ENCODE assay signal across 11 cellular contexts in genomic region chr9:22050924-22051323, GRCh38. TPM values are rescaled to one million over a fixed set of nuclear protein-coding genes. Genes with fewer than 3 reads are reported as not detected.
A peak's percentile ranks its signal among the peaks of the same experiment; 100 is the strongest.
DNase-seq lines count a peak whose midpoint lies in the region; ATAC-seq and TF ChIP-seq lines count a peak whose summit lies in the region.
"Had no signal": no experiment of that assay in that cellular context is flagged by ENCODE, and none has a peak within 500 bp of the region (broad histone marks: within the 10 kb centered on the region; RNA-seq: fewer than 3 reads in every experiment).

No MANE protein-coding gene starts in this region.

- H3F3A ChIP-seq in SK-N-SH (replicated peaks; ENCODE audit: insufficient read depth) = peaks cover 30% of the 10 kb centered on the region

- peak overlapping the region; percentile 34; the same call in 1 of the 2 replicates for H2AFZ ChIP-seq in SK-N-SH (ENCODE audit: low read depth)

- H3K4me1 Mint-ChIP-seq in T-helper 17 cell = peaks cover 45% of the 10 kb centered on the region
- peaks cover 16% of the 10 kb centered on the region for H3K4me1 Mint-ChIP-seq in stimulated activated memory B cell treated with anti-CD40 and anti-IgM and Interleukin-4, amounts not matched to agents 10 μg/mL and 1 μg/mL and 100 μg/mL, for 72 hours

- H3K36me3 ChIP-seq in SK-N-SH (replicated peaks in 1 of 2; ENCODE audit: control insufficient read depth in 1 of 2, insufficient read depth in 2 of 2, low read length in 1 of 2) (no peaks in the 10 kb centered on the region), left lung (no peaks in the 10 kb centered on the region)
- H3K36me3 ChIP-seq: brain microvascular endothelial cell, thyroid gland had no signal

- H3K27ac Mint-ChIP-seq in T-helper 17 cell = peak overlapping the region; percentile 54
- H3K27ac Mint-ChIP-seq in stimulated activated memory B cell treated with anti-CD40 and anti-IgM and Interleukin-4, amounts not matched to agents 10 μg/mL and 1 μg/mL and 100 μg/mL, for 72 hours = peak overlapping the region; percentile 20

- no peaks in the 10 kb centered on the region for H3K79me2 ChIP-seq in SK-N-SH (ENCODE audit: insufficient read depth)

- no peaks in the 10 kb centered on the region for H3K36me3 Mint-ChIP-seq in T-helper 17 cell (ENCODE audit: low read depth)
- H3K36me3 Mint-ChIP-seq in stimulated activated memory B cell treated with anti-CD40 and anti-IgM and Interleukin-4, amounts not matched to agents 10 μg/mL and 1 μg/mL and 100 μg/mL, for 72 hours = peaks cover 6% of the 10 kb centered on the region

- H3K4me3 ChIP-seq in SK-N-SH (ENCODE audit: low read depth in 2 of 2, low read length in 1 of 2) (no peak overlapping the region), left lung (no peak overlapping the region)
- H3K4me3 ChIP-seq: thyroid gland had no signal

- H3K27me3 Mint-ChIP-seq in T-helper 17 cell = no peaks in the 10 kb centered on the region
- H3K27me3 Mint-ChIP-seq in stimulated activated memory B cell treated with anti-CD40 and anti-IgM and Interleukin-4, amounts not matched to agents 10 μg/mL and 1 μg/mL and 100 μg/mL, for 72 hours = no peaks in the 10 kb centered on the region

- ATAC-seq in SK-N-SH treated with all-trans-retinoic acid at 6 μM for 48 hours = no peak
- peak; percentile 82 for ATAC-seq in HG03103 (IDR thresholded peaks at IDR 0.05; ENCODE audit: low read depth, unreplicated experiment)
- ATAC-seq in T-helper 17 cell = no peak
- ATAC-seq in stimulated activated memory B cell treated with anti-CD40 and anti-IgM and Interleukin-4, amounts not matched to agents 10 μg/mL and 1 μg/mL and 100 μg/mL, for 72 hours = peak; percentile 53
- ATAC-seq in left lung = no peak
- ATAC-seq in HG02970 (IDR thresholded peaks at IDR 0.05; ENCODE audit: low FRiP score, unreplicated experiment) = no peak

- no peak overlapping the region for H3K9ac ChIP-seq in SK-N-SH

- H3K9me2 ChIP-seq in SK-N-SH = no peaks in the 10 kb centered on the region

- POLR2A ChIA-PET in SK-N-SH (lab: Yijun Ruan, JAX) = no interaction called here

- TF ChIP-seq EP300 in SK-N-SH (IDR thresholded peaks at IDR 0.05; ENCODE audit: borderline replicate concordance in 1 of 2, low read depth in 1 of 2, low read length in 1 of 2) = no peak

- 59% methylated on average over 4 of the region's 4 CpGs for WGBS in SK-N-SH (ENCODE audit: low lambda C conversion rate)

- H3K27me3 ChIP-seq in SK-N-SH (ENCODE audit: insufficient read depth) (no peaks in the 10 kb centered on the region), left lung (no peaks in the 10 kb centered on the region)
- H3K27me3 ChIP-seq: brain microvascular endothelial cell, thyroid gland had no signal

- H3K9me3 ChIP-seq in SK-N-SH = no peaks in the 10 kb centered on the region
- no peaks in the 10 kb centered on the region for H3K9me3 ChIP-seq in T-helper 17 cell (ENCODE audit: control insufficient read depth, low read length, poor library complexity, severe bottlenecking)
- no peaks in the 10 kb centered on the region for H3K9me3 ChIP-seq in left lung
- H3K9me3 ChIP-seq: thyroid gland had no signal

- no peak overlapping the region for H3K4me2 ChIP-seq in SK-N-SH

- H4K20me1 ChIP-seq in SK-N-SH (ENCODE audit: insufficient read depth) = no peaks in the 10 kb centered on the region

- no peak for TF ChIP-seq RAD21 in SK-N-SH (IDR thresholded peaks at IDR 0.05; ENCODE audit: low read length)

- intact Hi-C loops in left lung (cut with DNase I) = no loop called here

- no peak for TF ChIP-seq CTCF in SK-N-SH (IDR thresholded peaks at IDR 0.05)
- no peak for TF ChIP-seq CTCF in left lung (IDR thresholded peaks at IDR 0.05)

- CTCF ChIA-PET in SK-N-SH (lab: Yijun Ruan, JAX) = interaction anchor here (1.1 to 6.2 kb wide), 3 partner anchors 13 to 238 kb away, joined by 4 to 23 read pairs (median 15); no protein-coding TSS in a partner anchor

- H3K4me1 ChIP-seq in SK-N-SH (ENCODE audit: control insufficient read depth in 1 of 2, insufficient read depth in 2 of 2, low read depth in 1 of 2, low read length in 1 of 2) = 0 out of 4 replicates have a peak, but pooled peaks cover 0 to 6% of the 10 kb centered on the region in 2 experiments
- H3K4me1 ChIP-seq in left lung = no peaks in the 10 kb centered on the region
- H3K4me1 ChIP-seq: thyroid gland had no signal

- DNase-seq in SK-N-SH (no peak), T-helper 17 cell (no peak), DMS79 (lab: John Stamatoyannopoulos, UW) (no peak), left lung (no peak)
- DNase-seq: brain microvascular endothelial cell, thyroid gland had no signal

- H3K9me3 Mint-ChIP-seq in stimulated activated memory B cell treated with anti-CD40 and anti-IgM and Interleukin-4, amounts not matched to agents 10 μg/mL and 1 μg/mL and 100 μg/mL, for 72 hours = no peaks in the 10 kb centered on the region

- H3K4me3 Mint-ChIP-seq in T-helper 17 cell = peak overlapping the region; percentile 28
- H3K4me3 Mint-ChIP-seq in stimulated activated memory B cell treated with anti-CD40 and anti-IgM and Interleukin-4, amounts not matched to agents 10 μg/mL and 1 μg/mL and 100 μg/mL, for 72 hours = no peak overlapping the region

- H3K27ac ChIP-seq in SK-N-SH (ENCODE audit: low read depth in 2 of 2, low read length in 1 of 2) (no peak overlapping the region), left lung (no peak overlapping the region)
- H3K27ac ChIP-seq: 22Rv1, thyroid gland had no signal

TF ChIP-seq in SK-N-SH, 30 proteins besides CTCF, POLR2A, EP300 and RAD21 (continues in another document):
- TF ChIP-seq IRF3 (IDR thresholded peaks at IDR 0.05; ENCODE audit: low read depth, low read length) = no peak
- no peak for TF ChIP-seq JUND (IDR thresholded peaks at IDR 0.05)
- no peak for TF ChIP-seq PBX3 (IDR thresholded peaks at IDR 0.05)
- TF ChIP-seq TAF1 (IDR thresholded peaks at IDR 0.05; ENCODE audit: borderline replicate concordance, low read depth, low read length) = no peak
- TF ChIP-seq GATA2 (CRISPR knock-in tag; IDR thresholded peaks at IDR 0.05) = no peak
- TF ChIP-seq NRF1 (IDR thresholded peaks at IDR 0.05; ENCODE audit: low read depth, low read length) = no peak
- TF ChIP-seq GABPA (IDR thresholded peaks at IDR 0.05; ENCODE audit: low read depth) = no peak

TF ChIP-seq in SK-N-SH treated with all-trans-retinoic acid at 6 μM for 48 hours, 23 proteins besides CTCF, POLR2A, EP300 and RAD21:
- TF ChIP-seq OSR1 (CRISPR knock-in tag; IDR thresholded peaks at IDR 0.05) = no peak
- TF ChIP-seq ARNTL (CRISPR knock-in tag; IDR thresholded peaks at IDR 0.05; ENCODE audit: borderline replicate concordance, low read depth) = no peak
- no peak for TF ChIP-seq CSDC2 (CRISPR knock-in tag; IDR thresholded peaks at IDR 0.05)
- TF ChIP-seq ISL1 (CRISPR knock-in tag; IDR thresholded peaks at IDR 0.05) = no peak
- TF ChIP-seq CSRNP3 (CRISPR knock-in tag; IDR thresholded peaks at IDR 0.05) = no peak
- TF ChIP-seq GLIS3 (CRISPR knock-in tag; IDR thresholded peaks at IDR 0.05) = no peak
- no peak for TF ChIP-seq ZFP30 (CRISPR knock-in tag; IDR thresholded peaks at IDR 0.05)
- TF ChIP-seq ZNF565 (CRISPR knock-in tag; conservative IDR thresholded peaks at IDR 0.05; ENCODE audit: low read depth) = no peak
- no peak for TF ChIP-seq CREB5 (CRISPR knock-in tag; IDR thresholded peaks at IDR 0.05; ENCODE audit: low read depth)
- no peak for TF ChIP-seq ZC3H10 (CRISPR knock-in tag; IDR thresholded peaks at IDR 0.05)
- TF ChIP-seq ZFP3 (CRISPR knock-in tag; IDR thresholded peaks at IDR 0.05) = no peak
- TF ChIP-seq TOX (CRISPR knock-in tag; IDR thresholded peaks at IDR 0.05; ENCODE audit: borderline replicate concordance) = no peak
- no peak for TF ChIP-seq ESRRG (CRISPR knock-in tag; IDR thresholded peaks at IDR 0.05)

RNA-seq across cellular contexts. Expression of gene CDKN2B, which starts 41.8 kb away (rescaled TPM):
- polyA plus RNA-seq in SK-N-SH (2012; rRNA removed) = 6.3 and 6.4 TPM in 2 replicates
- 6.8 and 6.9 TPM in 2 replicates for polyA plus RNA-seq in SK-N-SH (2012; cell fraction: cytosol; rRNA removed)
- 12.6 and 14.9 TPM in 2 replicates for polyA plus RNA-seq in SK-N-SH (2012; cell fraction: nucleus; rRNA removed)
- total RNA-seq in T-helper 17 cell (1 to 10 TPM; 1.7 to 2.0 TPM), left lung (10 to 100 TPM; 17.0 to 75.6 TPM)

RNA-seq across cellular contexts. Expression of gene CDKN2B-AS1, which starts 56.3 kb away (rescaled TPM):
- 0.25 and 0.44 TPM in 2 replicates for polyA plus RNA-seq in SK-N-SH (2012; rRNA removed)
- polyA plus RNA-seq in SK-N-SH (2012; cell fraction: cytosol; rRNA removed) = 0.43 and 0.45 TPM in 2 replicates
- polyA plus RNA-seq in SK-N-SH (2012; cell fraction: nucleus; rRNA removed) = 0.35 and 1.1 TPM in 2 replicates
- 1 to 10 TPM; 1.6 to 1.7 TPM for total RNA-seq in T-helper 17 cell
- total RNA-seq in left lung = 1 to 10 TPM in 1 of 2 donors, under 1 TPM in 1; 0.58 to 1.6 TPM

RNA-seq across cellular contexts. Expression of gene CDKN2A, which starts 56.7 kb away (rescaled TPM):
- polyA plus RNA-seq in SK-N-SH (2012; rRNA removed) = 34.1 and 41.4 TPM in 2 replicates
- 28.3 and 35.3 TPM in 2 replicates for polyA plus RNA-seq in SK-N-SH (2012; cell fraction: cytosol; rRNA removed)
- 31.9 and 66.5 TPM in 2 replicates for polyA plus RNA-seq in SK-N-SH (2012; cell fraction: nucleus; rRNA removed)
- total RNA-seq in T-helper 17 cell = 1 to 10 TPM; 4.9 to 5.7 TPM
- 1 to 10 TPM; 1.2 to 1.6 TPM for total RNA-seq in left lung

Comparison
In these comparisons a context has a peak if more than half of its experiments do, and no peak if none do; other contexts are left out.
1. ATAC-seq: peak in HG03103 (single experiment) and stimulated activated memory B cell treated with anti-CD40 and anti-IgM and Interleukin-4, amounts not matched to agents 10 μg/mL and 1 μg/mL and 100 μg/mL, for 72 hours (single experiment); none in SK-N-SH treated with all-trans-retinoic acid at 6 μM for 48 hours (single experiment), T-helper 17 cell (single experiment), left lung (single experiment) and HG02970 (single experiment).
2. RNA of gene CDKN2B, which starts 41.8 kb away (total RNA-seq): 17.0 to 75.6 TPM in left lung; 1.7 to 2.0 TPM in T-helper 17 cell; every median in the first group is over 4 times any median in the second.